Comparison of ENCODE assay signal across 1 cellular context in genomic region chr19:56113071-56113632, GRCh38.
TF ChIP-seq lines count a peak whose summit lies in the region.

No MANE protein-coding gene starts in this region.

TF ChIP-seq in WTC11, 78 proteins besides CTCF, POLR2A, EP300 and RAD21 (continued from another document):
- TF ChIP-seq HMGXB4 (CRISPR knock-in tag; IDR thresholded peaks at IDR 0.05) (no peak), PRRX2 (CRISPR knock-in tag; IDR thresholded peaks at IDR 0.05) (no peak), IRF1 (CRISPR knock-in tag; IDR thresholded peaks at IDR 0.05) (no peak), CDX4 (CRISPR knock-in tag; IDR thresholded peaks at IDR 0.05; ENCODE audit: borderline replicate concordance) (no peak), PREB (CRISPR knock-in tag; IDR thresholded peaks at IDR 0.05; ENCODE audit: borderline replicate concordance) (no peak), USF2 (CRISPR knock-in tag; IDR thresholded peaks at IDR 0.05) (no peak), ARID4B (CRISPR knock-in tag; IDR thresholded peaks at IDR 0.05; ENCODE audit: borderline replicate concordance) (no peak), ZNF423 (CRISPR knock-in tag; IDR thresholded peaks at IDR 0.05) (no peak), GRHL2 (CRISPR knock-in tag; IDR thresholded peaks at IDR 0.05; ENCODE audit: insufficient replicate concordance, severe bottlenecking) (no peak), SOX15 (CRISPR knock-in tag; IDR thresholded peaks at IDR 0.05) (no peak), AR (CRISPR knock-in tag; IDR thresholded peaks at IDR 0.05) (no peak)
